ENCODE assay signal across 8 cellular contexts in the genomic region with DNA sequence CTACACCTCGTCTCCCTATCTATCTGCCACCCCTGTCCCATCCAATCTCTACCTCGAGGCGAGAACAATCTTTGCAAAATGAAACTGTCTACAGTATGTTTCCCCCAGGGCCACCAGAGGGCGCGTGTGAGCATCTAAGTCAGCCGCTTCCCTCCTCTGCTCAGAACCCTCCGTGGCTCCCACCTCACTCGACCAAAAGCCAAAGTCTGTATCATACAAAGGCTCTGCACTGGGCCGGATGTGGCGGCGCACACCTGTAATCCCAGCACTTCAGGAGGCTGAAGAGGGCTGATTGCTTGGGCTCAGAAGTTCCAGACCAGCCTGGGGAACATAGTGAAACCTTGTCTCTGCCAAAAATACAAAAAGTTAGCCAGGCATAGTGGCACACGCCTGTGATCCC. TPM values are rescaled to one million over a fixed set of nuclear protein-coding genes. Genes with fewer than 3 reads are reported as not detected.
DNase-seq lines count a peak whose midpoint lies in the region; ATAC-seq and TF ChIP-seq lines count a peak whose summit lies in the region.
"Not testable (repeated sequence)": the region's sequence is repeated elsewhere in the genome, so short reads cannot be mapped to it uniquely, and the experiment has no call there.

No MANE protein-coding gene starts in this region.

- peak; percentile 87 for ATAC-seq in CD8-positive, alpha-beta T cell
- ATAC-seq in Right ventricle myocardium superior (ENCODE audit: poor library complexity): peak; percentile 71

- CTCF ChIA-PET in CD8-positive, alpha-beta T cell (lab: Charles Lee): interaction anchor here (0.7 to 5.0 kb wide), 8 partner anchors 21 to 1845 kb away, joined by 3 to 36 read pairs (median 3); no protein-coding TSS in a partner anchor

- H3K9ac ChIP-seq in OCI-LY3 (ENCODE audit: low read length): peak overlapping the region; percentile 25; the same call in 1 of the 2 replicates

- H3K9me3 ChIP-seq in CD8-positive, alpha-beta T cell (ENCODE audit: low read length); OCI-LY3 (ENCODE audit: insufficient read depth, low read length); osteoblast (ENCODE audit: low read depth, low read length): not testable (repeated sequence)

- intact Hi-C loops in CD8-positive, alpha-beta T cell (cut with DNase I, micrococcal nuclease): loop anchor here (1.0 to 10.0 kb wide), 6 partner anchors 48 to 316 kb away; a partner anchor contains a TSS
- intact Hi-C loops in activated CD4-positive, alpha-beta T cell treated with anti-CD3 and anti-CD28 coated beads, Interleukin-2, amount 10 ng/mL, durations not matched to agents 24 days and 14 days (cut with micrococcal nuclease): loop anchor here (1.0 kb wide), 1 partner anchor 152 kb away; no protein-coding TSS in a partner anchor
- intact Hi-C loops in Right ventricle myocardium superior (cut with DNase I): not testable (repeated sequence)

- H3K27me3 Mint-ChIP-seq in CD8-positive, alpha-beta T cell (ENCODE audit: low read depth); activated CD4-positive, alpha-beta T cell treated with anti-CD3 and anti-CD28 coated beads, Interleukin-2, amount 10 ng/mL, durations not matched to agents 24 days and 14 days: not testable (repeated sequence)

- not testable (repeated sequence) for H4K20me1 ChIP-seq in OCI-LY3 (ENCODE audit: insufficient read depth, low read length); osteoblast (ENCODE audit: insufficient read depth, low read length)

- not testable (repeated sequence) for H3K4me1 ChIP-seq in CD8-positive, alpha-beta T cell (ENCODE audit: insufficient read depth, low read length); osteoblast (ENCODE audit: insufficient read depth, low read length)
- peaks cover 36% of the 10 kb centered on the region for H3K4me1 ChIP-seq in OCI-LY3 (ENCODE audit: low read length)

- H3K4me3 ChIP-seq in CD8-positive, alpha-beta T cell (ENCODE audit: low read depth, low read length); osteoblast (ENCODE audit: insufficient read depth, low read length): not testable (repeated sequence)
- peak overlapping the region; percentile 63 for H3K4me3 ChIP-seq in OCI-LY3 (ENCODE audit: low read length)

- H3K9me3 Mint-ChIP-seq in CD8-positive, alpha-beta T cell; activated CD4-positive, alpha-beta T cell treated with anti-CD3 and anti-CD28 coated beads, Interleukin-2, amount 10 ng/mL, durations not matched to agents 24 days and 14 days: not testable (repeated sequence)

- POLR2A ChIA-PET in CD8-positive, alpha-beta T cell (lab: Charles Lee): not testable (repeated sequence)

- H3K36me3 Mint-ChIP-seq in CD8-positive, alpha-beta T cell; activated CD4-positive, alpha-beta T cell treated with anti-CD3 and anti-CD28 coated beads, Interleukin-2, amount 10 ng/mL, durations not matched to agents 24 days and 14 days (ENCODE audit: low read depth): not testable (repeated sequence)

- H2AFZ ChIP-seq in OCI-LY3 (ENCODE audit: low read depth, low read length): peak overlapping the region; percentile 68; the same call in 1 of the 2 replicates
- not testable (repeated sequence) for H2AFZ ChIP-seq in osteoblast (ENCODE audit: low read length)

- H3K36me3 ChIP-seq in CD8-positive, alpha-beta T cell (ENCODE audit: insufficient read depth, low read length); OCI-LY3 (replicated peaks; ENCODE audit: low read depth, low read length); osteoblast (ENCODE audit: insufficient read depth, low read length): not testable (repeated sequence)

- H3K27ac Mint-ChIP-seq in CD8-positive, alpha-beta T cell: peak overlapping the region; percentile 10
- peak overlapping the region; percentile 36 for H3K27ac Mint-ChIP-seq in activated CD4-positive, alpha-beta T cell treated with anti-CD3 and anti-CD28 coated beads, Interleukin-2, amount 10 ng/mL, durations not matched to agents 24 days and 14 days

- H3K4me1 Mint-ChIP-seq in CD8-positive, alpha-beta T cell (ENCODE audit: low read depth): peaks cover 21% of the 10 kb centered on the region
- H3K4me1 Mint-ChIP-seq in activated CD4-positive, alpha-beta T cell treated with anti-CD3 and anti-CD28 coated beads, Interleukin-2, amount 10 ng/mL, durations not matched to agents 24 days and 14 days: peaks cover 14% of the 10 kb centered on the region

- H3K27ac ChIP-seq in CD8-positive, alpha-beta T cell (ENCODE audit: low read depth, low read length); OCI-LY3 (ENCODE audit: low read length); osteoblast (ENCODE audit: low read depth, low read length): not testable (repeated sequence)

- H3K79me2 ChIP-seq in OCI-LY3 (ENCODE audit: low read length); osteoblast (ENCODE audit: insufficient read depth, low read length): not testable (repeated sequence)

- peak; percentile 58 to 85 (median 73) for DNase-seq in CD8-positive, alpha-beta T cell
- DNase-seq in HT-29 (ENCODE audit: low spot score) (peak; percentile 54), astrocyte of the hippocampus (ENCODE audit: low read depth, low spot score) (peak; percentile 65), Right ventricle myocardium superior (peak; percentile 78), osteoblast (ENCODE audit: insufficient read length, low spot score, missing footprints) (peak; percentile 85)
- DNase-seq in activated CD4-positive, alpha-beta T cell treated with anti-CD3 and anti-CD28 coated beads, Interleukin-2, amount 10 ng/mL, durations not matched to agents 24 days and 14 days: peak; percentile 93
- DNase-seq in stimulated activated CD8-positive, alpha-beta memory T cell treated with anti-CD3 and anti-CD28 coated beads, Interleukin-7, amount 100 ng/mL, for 1 hour (ENCODE audit: low read depth in 2 of 2): peak; percentile 50 to 71

- not testable (repeated sequence) for H3K27me3 ChIP-seq in CD8-positive, alpha-beta T cell (ENCODE audit: insufficient read depth, low read length); OCI-LY3 (ENCODE audit: low read depth, low read length); osteoblast (ENCODE audit: insufficient read depth, low read length)

- H3K4me2 ChIP-seq in OCI-LY3 (ENCODE audit: low read length) (peak overlapping the region; percentile 64), osteoblast (ENCODE audit: insufficient read depth, low read length) (peak overlapping the region; percentile 60)

- peak overlapping the region; percentile 11 for H3K4me3 Mint-ChIP-seq in CD8-positive, alpha-beta T cell
- peak overlapping the region; percentile 43 for H3K4me3 Mint-ChIP-seq in activated CD4-positive, alpha-beta T cell treated with anti-CD3 and anti-CD28 coated beads, Interleukin-2, amount 10 ng/mL, durations not matched to agents 24 days and 14 days

- peak; percentile 64 for TF ChIP-seq CTCF in CD8-positive, alpha-beta T cell (IDR thresholded peaks at IDR 0.05)
- peak; percentile 72 for TF ChIP-seq CTCF in OCI-LY3 (IDR thresholded peaks at IDR 0.05; ENCODE audit: low read depth, low read length)
- TF ChIP-seq CTCF in osteoblast (IDR thresholded peaks at IDR 0.05; ENCODE audit: extremely low read depth, low read depth, low read length): peak; percentile 65

RNA-seq across cellular contexts. Expression of a gene that starts 9.9 kb away (rescaled TPM):
- total RNA-seq in CD8-positive, alpha-beta T cell: 10 to 100 TPM; 19.9 to 20.5 TPM
- 1.2 and 2.0 TPM in 2 replicates for total RNA-seq in HT-29 (2014; rRNA removed; shearing (Covaris generic))
- 14.3 and 17.2 TPM in 2 replicates for total RNA-seq in activated CD4-positive, alpha-beta T cell treated with anti-CD3 and anti-CD28 coated beads, Interleukin-2, amount 10 ng/mL, durations not matched to agents 24 days and 14 days
- total RNA-seq in Right ventricle myocardium superior (20.0 TPM), osteoblast (2.5 and 2.9 TPM in 2 replicates)

RNA-seq across cellular contexts. Expression of a gene that starts 59.7 kb away (rescaled TPM):
- total RNA-seq in CD8-positive, alpha-beta T cell: 1 to 10 TPM in 1 of 2 experiments, under 1 TPM in 1; 0.60 to 1.6 TPM
- total RNA-seq in HT-29 (2014; rRNA removed; shearing (Covaris generic)): 95.9 and 102 TPM in 2 replicates
- 85.8 and 90.2 TPM in 2 replicates for total RNA-seq in activated CD4-positive, alpha-beta T cell treated with anti-CD3 and anti-CD28 coated beads, Interleukin-2, amount 10 ng/mL, durations not matched to agents 24 days and 14 days
- total RNA-seq in Right ventricle myocardium superior (1.00 TPM), osteoblast (1.1 and 2.7 TPM in 2 replicates)

Comparison
In these comparisons a context has a peak if more than half of its experiments do, and no peak if none do; other contexts are left out.
1. RNA of a gene that starts 59.7 kb away (total RNA-seq): 95.9 to 102 TPM in HT-29 and 85.8 to 90.2 TPM in activated CD4-positive, alpha-beta T cell treated with anti-CD3 and anti-CD28 coated beads, Interleukin-2, amount 10 ng/mL, durations not matched to agents 24 days and 14 days; 0.60 to 1.6 TPM in CD8-positive, alpha-beta T cell, 1.1 to 2.7 TPM in osteoblast and 1.00 TPM in Right ventricle myocardium superior (single experiment); every median in the first group is over 10 times any median in the second.
2. Peak in every context shown above with its lines, with median percentiles within 50 percentile points of each other: DNase-seq and CTCF ChIP-seq.